9 cellular contexts compared by ENCODE assay signal in the genomic region with DNA sequence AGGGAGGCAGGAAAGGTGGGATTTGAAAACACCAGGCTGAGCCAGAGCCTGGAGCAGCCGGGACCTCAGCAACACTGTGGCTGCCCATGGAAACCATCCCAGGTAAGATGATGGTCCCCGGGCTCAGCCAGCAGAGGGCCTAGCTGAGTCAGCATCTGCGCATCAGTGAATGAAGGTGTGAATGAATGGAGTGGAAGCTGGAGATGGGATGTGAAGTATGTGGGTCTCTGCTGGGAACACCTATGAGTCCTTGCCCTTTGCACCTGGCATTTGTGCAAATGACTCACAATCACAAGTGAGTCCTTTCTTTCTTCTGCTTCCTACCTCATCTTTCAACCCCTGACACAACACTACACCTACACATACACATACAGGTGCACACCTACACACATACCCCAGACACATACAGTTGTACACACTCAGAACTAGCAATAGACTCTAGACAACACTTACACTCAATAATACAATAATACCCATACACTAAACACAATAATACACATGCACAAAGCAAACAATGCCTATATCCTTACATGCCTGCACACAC.
DNase-seq lines count a peak whose midpoint lies in the region; ATAC-seq, FAIRE-seq and TF ChIP-seq lines count a peak whose summit lies in the region.
"Had no signal": no experiment of that assay in that cellular context is flagged by ENCODE, and none has a peak within 500 bp of the region (broad histone marks: within the 10 kb centered on the region; RNA-seq: fewer than 3 reads in every experiment).

No MANE protein-coding gene starts in this region.

- TF ChIP-seq CTCF in GM13977 (IDR thresholded peaks at IDR 0.05; ENCODE audit: extremely low read depth, insufficient read depth, missing control alignments) (peak; percentile 38), WERI-Rb-1 (IDR thresholded peaks at IDR 0.05; ENCODE audit: low read depth, low read length) (peak; percentile 90), keratinocyte (optimal IDR thresholded peaks at IDR 0.05 in 1 of 3, IDR thresholded peaks at IDR 0.05 in 1 of 3, conservative IDR thresholded peaks at IDR 0.05 in 1 of 3; ENCODE audit: extremely low read depth in 1 of 3, insufficient read depth in 2 of 3, low read length in 3 of 3) (peak; percentile 70 to 86 (median 75))

- H3K36me3 ChIP-seq in WERI-Rb-1 (no peaks in the 10 kb centered on the region), keratinocyte (ENCODE audit: control insufficient read depth in 2 of 2, extremely low read depth in 1 of 2, insufficient read depth in 2 of 2, low read length in 2 of 2) (no peaks in the 10 kb centered on the region)
- H3K36me3 ChIP-seq: ascending aorta had no signal

- peaks cover 32% of the 10 kb centered on the region for H3K4me1 ChIP-seq in keratinocyte (ENCODE audit: control insufficient read depth, extremely low read depth, insufficient read depth, low read length)
- H3K4me1 ChIP-seq: ascending aorta had no signal

- H3K4me3 ChIP-seq in WERI-Rb-1 (ENCODE audit: low read depth, low read length): no peak overlapping the region
- H3K4me3 ChIP-seq in keratinocyte (ENCODE audit: control insufficient read depth in 2 of 3, extremely low read depth in 1 of 3, insufficient read depth in 2 of 3, low read depth in 1 of 3, low read length in 3 of 3): no peak overlapping the region
- H3K4me3 ChIP-seq: ascending aorta had no signal

- H3K4me2 ChIP-seq in keratinocyte (ENCODE audit: control insufficient read depth, extremely low read depth, insufficient read depth, low read depth, low read length): no peak overlapping the region

- peak; percentile 75 for FAIRE-seq in keratinocyte (lab: Jason Lieb, UNC)

- no peaks in the 10 kb centered on the region for H4K20me1 ChIP-seq in keratinocyte (ENCODE audit: control insufficient read depth, extremely low read depth, insufficient read depth, low read length)

- H2AFZ ChIP-seq in keratinocyte (ENCODE audit: control insufficient read depth, low read length): no peak overlapping the region

- H3K9me3 ChIP-seq in WERI-Rb-1 (ENCODE audit: severe bottlenecking) (peaks cover 4% of the 10 kb centered on the region), keratinocyte (ENCODE audit: control insufficient read depth, low read depth, low read length) (no peaks in the 10 kb centered on the region)
- H3K9me3 ChIP-seq: ascending aorta had no signal

- dilution Hi-C loops in keratinocyte (cut with MboI; ENCODE audit: extremely low pct_ligation_motif_present, low sequenced_read_pairs): no loop called here

- DNase-seq in Ammon's horn (ENCODE audit: low spot score): peak; percentile 16
- no peak for DNase-seq in GM13977 (ENCODE audit: low spot score)
- peak; percentile 76 for DNase-seq in WERI-Rb-1
- no peak for DNase-seq in keratinocyte (ENCODE audit: low read depth, low spot score)
- DNase-seq in amniotic stem cell (lab: John Stamatoyannopoulos, UW): no peak
- no peak for DNase-seq in stimulated activated CD8-positive, alpha-beta memory T cell treated with anti-CD3 and anti-CD28 coated beads, Interleukin-4, amount 100 ng/mL, for 48 hours

- ATAC-seq in HG03095 (IDR thresholded peaks at IDR 0.05; ENCODE audit: unreplicated experiment) (no peak), GM18520 (IDR thresholded peaks at IDR 0.05; ENCODE audit: unreplicated experiment) (no peak)

- in situ Hi-C loops in GM13977 (cut with MboI; ENCODE audit: low pct_unique_long_range_greater_than_20kb, low sequenced_read_pairs, unreplicated experiment): no loop called here

- H3K27ac ChIP-seq in WERI-Rb-1 (no peak overlapping the region), keratinocyte (ENCODE audit: control insufficient read depth, insufficient read depth, low read length) (no peak overlapping the region)
- H3K27ac ChIP-seq: ascending aorta had no signal

- no peaks in the 10 kb centered on the region for H3K9me1 ChIP-seq in keratinocyte (ENCODE audit: control insufficient read depth, extremely low read depth, insufficient read depth, low read length)

- H3K79me2 ChIP-seq in keratinocyte (ENCODE audit: control insufficient read depth, insufficient read depth, low read length): no peaks in the 10 kb centered on the region

- H3K9ac ChIP-seq in keratinocyte (ENCODE audit: control insufficient read depth, extremely low read depth, insufficient read depth, low read length): no peak overlapping the region

- H3K27me3 ChIP-seq in WERI-Rb-1 (ENCODE audit: insufficient read depth, low read depth, severe bottlenecking) (no peaks in the 10 kb centered on the region), keratinocyte (ENCODE audit: control insufficient read depth, extremely low read depth, insufficient read depth, low read length) (no peaks in the 10 kb centered on the region)
- H3K27me3 ChIP-seq: ascending aorta had no signal

Comparison
In these comparisons a context has a peak if more than half of its experiments do, and no peak if none do; other contexts are left out.
1. DNase-seq: peak in Ammon's horn (single experiment) and WERI-Rb-1 (single experiment); none in GM13977 (single experiment), keratinocyte (single experiment), amniotic stem cell (single experiment) and stimulated activated CD8-positive, alpha-beta memory T cell treated with anti-CD3 and anti-CD28 coated beads, Interleukin-4, amount 100 ng/mL, for 48 hours (single experiment).
2. CTCF ChIP-seq: peak in every context shown above with its lines; median percentile 90 in WERI-Rb-1; 75 in keratinocyte; 38 in GM13977.